20 cellular contexts compared by ENCODE assay signal in the genomic region with DNA sequence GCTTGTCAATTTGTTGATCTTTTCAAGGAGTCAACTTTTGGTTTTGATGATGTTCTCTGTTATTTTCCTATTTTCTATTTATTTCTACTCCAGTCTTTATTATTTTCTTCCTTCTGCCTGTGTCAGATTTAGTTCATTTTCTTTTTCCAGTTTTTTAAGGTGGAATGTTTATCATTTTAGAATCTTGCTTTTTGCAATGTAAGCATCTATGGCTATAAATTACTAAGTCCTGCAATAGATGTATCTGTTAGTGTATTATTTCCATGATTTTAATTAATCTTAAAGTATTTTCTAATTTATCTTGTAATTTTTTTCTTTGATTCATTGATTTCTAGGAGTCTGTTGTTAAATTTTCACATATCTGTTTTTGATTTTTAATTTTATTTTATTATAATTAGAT.
DNase-seq lines count a peak whose midpoint lies in the region; ATAC-seq, FAIRE-seq and TF ChIP-seq lines count a peak whose summit lies in the region.
"Had no signal": no experiment of that assay in that cellular context is flagged by ENCODE, and none has a peak within 500 bp of the region (broad histone marks: within the 10 kb centered on the region; RNA-seq: fewer than 3 reads in every experiment).

No MANE protein-coding gene starts in this region.

- peaks cover 7 to 15% of the 10 kb centered on the region in 2 experiments; a peak in 4 of 5 replicates for H3K27me3 ChIP-seq in HepG2 (ENCODE audit: control insufficient read depth in 1 of 2, insufficient read depth in 2 of 2, low read length in 2 of 2)
- H3K27me3 ChIP-seq in right lobe of liver = no peaks in the 10 kb centered on the region
- no peaks in the 10 kb centered on the region for H3K27me3 ChIP-seq in pancreas

- H3K9me3 ChIP-seq in HepG2 (ENCODE audit: low read length) = no peaks in the 10 kb centered on the region
- no peaks in the 10 kb centered on the region for H3K9me3 ChIP-seq in right lobe of liver
- H3K9me3 ChIP-seq in pancreas = no peaks in the 10 kb centered on the region

- no peak for DNase-seq in HepG2 (ENCODE audit: low spot score)
- DNase-seq in right lobe of liver = no peak
- DNase-seq in pancreas = no peak
- no peak for DNase-seq in NCI-H2171 treated with DMSO at 0.1 percent for 48 hours (lab: John Stamatoyannopoulos, UW)
- DNase-seq: C1 segment of cervical spinal cord; Calu3; CD4-positive, alpha-beta memory T cell; COR-L47; DMS53; DMS79 treated with DMSO at 0.1 percent for 48 hours; GM23248; H7; HCEC 1CT had no signal

- no peak overlapping the region for H3K4me3 ChIP-seq in HepG2 (replicated peaks in 1 of 3; ENCODE audit: insufficient read depth in 1 of 3, low read depth in 2 of 3, low read length in 3 of 3)
- H3K4me3 ChIP-seq in right lobe of liver = no peak overlapping the region
- H3K4me3 ChIP-seq in pancreas = no peak overlapping the region
- H3K4me3 ChIP-seq: GM23248 had no signal

- no peak overlapping the region for H3K4me2 ChIP-seq in HepG2 (ENCODE audit: low read depth, low read length)

- H3K79me2 ChIP-seq in HepG2 (ENCODE audit: insufficient read depth, low read length) = no peaks in the 10 kb centered on the region

- no peak overlapping the region for H3K9ac ChIP-seq in HepG2 (ENCODE audit: insufficient read depth, low read depth, low read length)
- H3K9ac ChIP-seq: GM23248 had no signal

- H3K27ac ChIP-seq in HepG2 (ENCODE audit: extremely low read length, insufficient read depth, low read length) (no peak overlapping the region), right lobe of liver (no peak overlapping the region), pancreas (no peak overlapping the region)
- H3K27ac ChIP-seq: 22Rv1, GM23248 had no signal

- no peak for ATAC-seq in HepG2
- no peak for ATAC-seq in right lobe of liver
- ATAC-seq in pancreas = no peak
- ATAC-seq in HG03460 (IDR thresholded peaks at IDR 0.05; ENCODE audit: unreplicated experiment) = no peak
- ATAC-seq in GM18519 (IDR thresholded peaks at IDR 0.05; ENCODE audit: low FRiP score, unreplicated experiment) = no peak

- BruUV-seq in HepG2 (replicated peaks; lab: Mats Ljungman, UMichigan) = no TSS peak

- H4K20me1 ChIP-seq in HepG2 (ENCODE audit: insufficient read depth, low read length) = no peaks in the 10 kb centered on the region

- no peak for TF ChIP-seq RAD21 in HepG2 (CRISPR knock-in tag; IDR thresholded peaks at IDR 0.05)

- no peaks in the 10 kb centered on the region for H3K4me1 ChIP-seq in HepG2 (ENCODE audit: insufficient read depth, low read length)
- H3K4me1 ChIP-seq in right lobe of liver = no peaks in the 10 kb centered on the region
- no peaks in the 10 kb centered on the region for H3K4me1 ChIP-seq in pancreas

- H3K36me3 ChIP-seq in HepG2 (replicated peaks in 1 of 2; ENCODE audit: control insufficient read depth in 1 of 2, insufficient read depth in 2 of 2, low read length in 2 of 2) (no peaks in the 10 kb centered on the region), right lobe of liver (no peaks in the 10 kb centered on the region), pancreas (peaks cover 0 to 8% (median 0%) of the 10 kb centered on the region in 3 donors)

- in situ Hi-C loops in HepG2 (cut with HindIII; ENCODE audit: extremely low pct_ligation_motif_present, low pct_unique_long_range_greater_than_20kb) = no loop called here

- CTCF ChIA-PET in HepG2 (lab: Yijun Ruan, JAX; ENCODE audit: low intra/inter-chr PET ratio, low total read pairs) = no interaction called here

- POLR2A ChIA-PET in HepG2 (lab: Yijun Ruan, JAX) = no interaction called here

- H2AFZ ChIP-seq in HepG2 (ENCODE audit: low read length) = no peak overlapping the region
- H2AFZ ChIP-seq: GM23248 had no signal

- TF ChIP-seq CTCF in HepG2 (CRISPR knock-in tag; IDR thresholded peaks at IDR 0.05) = no peak
- TF ChIP-seq CTCF in right lobe of liver (IDR thresholded peaks at IDR 0.05) = no peak
- no peak for TF ChIP-seq CTCF in pancreas (IDR thresholded peaks at IDR 0.05)

- TF ChIP-seq POLR2A in HepG2 (IDR thresholded peaks at IDR 0.05; ENCODE audit: insufficient read depth in 1 of 2, low read depth in 2 of 2, low read length in 2 of 2) (no peak), right lobe of liver (IDR thresholded peaks at IDR 0.05) (no peak)

- TF ChIP-seq EP300 in HepG2 (IDR thresholded peaks at IDR 0.05; ENCODE audit: low read depth in 2 of 2, low read length in 2 of 2) = no peak
- TF ChIP-seq EP300 in HepG2 (CRISPR knock-in tag; IDR thresholded peaks at IDR 0.05; ENCODE audit: borderline replicate concordance) = no peak

- FAIRE-seq in HepG2 (lab: Jason Lieb, UNC) = no peak
- FAIRE-seq in TTC549 (lab: Jason Lieb, UNC) = peak; percentile 37
- FAIRE-seq in endometrium (lab: Jason Lieb, UNC) = peak; percentile 63
- peak; percentile 37 for FAIRE-seq in pancreas (lab: Jason Lieb, UNC)
- FAIRE-seq: GM12892, H1 had no signal

- intact Hi-C loops in HepG2 (cut with micrococcal nuclease; ENCODE audit: unreplicated experiment) = no loop called here
- intact Hi-C loops in right lobe of liver (cut with DNase I) = no loop called here
- intact Hi-C loops in pancreas (cut with DNase I) = no loop called here

TF ChIP-seq in HepG2, 621 proteins besides CTCF, POLR2A, EP300 and RAD21:
- TF ChIP-seq, protein P1, sequence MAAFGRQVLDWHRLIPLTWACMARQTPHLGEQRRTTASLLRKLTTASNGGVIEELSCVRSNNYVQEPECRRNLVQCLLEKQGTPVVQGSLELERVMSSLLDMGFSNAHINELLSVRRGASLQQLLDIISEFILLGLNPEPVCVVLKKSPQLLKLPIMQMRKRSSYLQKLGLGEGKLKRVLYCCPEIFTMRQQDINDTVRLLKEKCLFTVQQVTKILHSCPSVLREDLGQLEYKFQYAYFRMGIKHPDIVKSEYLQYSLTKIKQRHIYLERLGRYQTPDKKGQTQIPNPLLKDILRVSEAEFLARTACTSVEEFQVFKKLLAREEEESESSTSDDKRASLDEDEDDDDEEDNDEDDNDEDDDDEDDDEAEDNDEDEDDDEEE (CRISPR knock-in tag; IDR thresholded peaks at IDR 0.05) = no peak
- TF ChIP-seq MAFK (conservative IDR thresholded peaks at IDR 0.05 in 1 of 2, IDR thresholded peaks at IDR 0.05 in 1 of 2; ENCODE audit: low read length in 2 of 2) = peak; percentile 26 to 65; a peak in 2 of 4 replicates
- TF ChIP-seq, protein P2, sequence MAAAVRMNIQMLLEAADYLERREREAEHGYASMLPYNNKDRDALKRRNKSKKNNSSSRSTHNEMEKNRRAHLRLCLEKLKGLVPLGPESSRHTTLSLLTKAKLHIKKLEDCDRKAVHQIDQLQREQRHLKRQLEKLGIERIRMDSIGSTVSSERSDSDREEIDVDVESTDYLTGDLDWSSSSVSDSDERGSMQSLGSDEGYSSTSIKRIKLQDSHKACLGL (CRISPR knock-in tag; IDR thresholded peaks at IDR 0.05) = no peak
- 0 out of 2 replicates have a peak, but pooled peaks have one; percentile 16 for TF ChIP-seq MAFF (IDR thresholded peaks at IDR 0.05; ENCODE audit: low read depth, low read length)
